Comparison of ENCODE assay signal across 8 cellular contexts in the genomic region with DNA sequence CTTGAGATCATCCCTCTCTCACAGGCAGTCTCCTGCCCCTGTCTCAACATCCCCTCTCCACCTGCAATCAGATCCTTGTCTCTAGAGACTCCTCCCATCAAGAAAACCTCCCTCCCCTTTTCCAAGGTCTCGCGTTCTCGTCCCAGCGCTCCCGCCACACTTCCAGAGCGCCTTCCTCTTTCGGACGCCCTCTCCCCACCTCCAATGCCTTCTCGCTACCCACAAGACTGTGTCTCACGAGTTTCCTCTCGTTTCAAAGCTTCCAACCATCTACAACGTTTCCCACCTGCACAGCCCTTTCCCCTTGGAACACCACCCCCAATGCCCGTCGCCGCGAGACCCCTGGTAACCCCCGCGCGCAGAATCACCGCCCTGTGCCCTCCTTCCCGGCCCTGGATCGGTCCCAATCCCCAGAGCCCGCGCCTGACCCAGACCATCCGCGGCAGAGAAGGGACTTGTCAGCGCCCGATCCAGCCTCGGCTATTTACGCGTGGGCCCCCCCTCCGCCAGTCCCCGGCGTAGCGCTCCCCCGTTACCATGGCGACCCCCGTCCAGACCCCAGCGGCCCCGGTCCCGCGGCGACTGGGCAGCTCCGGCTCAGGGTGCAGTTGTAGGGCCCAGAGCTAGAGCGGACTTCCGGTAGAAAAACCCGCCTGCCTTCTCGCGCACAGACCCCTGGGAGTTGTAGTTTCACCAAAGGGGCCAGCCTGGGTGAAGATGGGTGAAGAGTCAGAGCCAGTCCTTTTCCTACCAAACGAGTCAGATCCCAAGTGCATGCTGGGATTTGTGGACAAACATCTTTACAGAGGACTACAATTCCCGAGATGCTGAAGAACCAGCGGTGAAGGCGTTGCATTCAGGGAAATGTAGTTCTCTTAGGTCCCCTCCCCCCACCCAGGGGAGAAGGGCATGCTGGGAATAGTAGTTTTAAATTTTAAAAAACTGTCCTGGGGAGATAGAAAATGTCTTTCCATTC. TPM values are rescaled to one million over a fixed set of nuclear protein-coding genes. Genes with fewer than 3 reads are reported as not detected.
DNase-seq lines count a peak whose midpoint lies in the region; ATAC-seq, FAIRE-seq and TF ChIP-seq lines count a peak whose summit lies in the region.

A gene (minus strand): TSS at position 619 of the 976 bp plus-strand sequence. CDS start 80 bp downstream, at position 539.

- H3K4me1 ChIP-seq in kidney (ENCODE audit: control insufficient read depth in 1 of 2, insufficient read depth in 1 of 2, low read depth in 1 of 2, low read length in 2 of 2): peaks cover 5 to 8% of the 10 kb centered on the region in 2 donors

- DNase-seq in AML-193 (lab: John Stamatoyannopoulos, UW): peak; percentile 95 to 97
- DNase-seq in NCI-H510A treated with DMSO at 0.1 percent for 48 hours (lab: John Stamatoyannopoulos, UW): peak; percentile 96
- DNase-seq in activated CD4-positive, alpha-beta T cell treated with anti-CD3 and anti-CD28 coated beads for 24 hours (ENCODE audit: low read depth in 2 of 2): peak; percentile 84
- peak; percentile 94 for DNase-seq in chondrocyte (ENCODE audit: low spot score)
- DNase-seq in kidney: peak; percentile 98
- peak; percentile 94 for DNase-seq in stimulated activated CD4-positive, alpha-beta T cell treated with anti-CD3 and anti-CD28 coated beads, Interleukin-15, amount 100 ng/mL, for 24 hours

- H3K9me3 Mint-ChIP-seq in chondrocyte (ENCODE audit: low read depth): no peaks in the 10 kb centered on the region

- intact Hi-C loops in kidney (cut with DNase I): no loop called here

- peak within 1 kb of the TSS; percentile 87 to 89 for H3K27ac ChIP-seq in kidney (ENCODE audit: low read depth in 2 of 2, low read length in 2 of 2)

- TF ChIP-seq POLR2A in GM19193 (IDR thresholded peaks at IDR 0.05; ENCODE audit: extremely low read depth, insufficient read depth, insufficient read length): peak; percentile 79

- TF ChIP-seq CTCF in chondrocyte (IDR thresholded peaks at IDR 0.05) (no peak), kidney (IDR thresholded peaks at IDR 0.05; ENCODE audit: borderline replicate concordance, extremely low read depth, insufficient read depth) (no peak)

- peak within 1 kb of the TSS; percentile 52 to 74 for H3K9ac ChIP-seq in kidney (ENCODE audit: low read length in 2 of 2)

- H3K9me3 ChIP-seq in kidney (ENCODE audit: control insufficient read depth in 1 of 2, low read length in 2 of 2): no peaks in the 10 kb centered on the region

- no peaks in the 10 kb centered on the region for H3K27me3 Mint-ChIP-seq in chondrocyte (ENCODE audit: low read depth)

- H3K4me3 Mint-ChIP-seq in chondrocyte (ENCODE audit: unreplicated experiment): peak within 1 kb of the TSS; percentile 84

- peaks cover 0 to 2% of the 10 kb centered on the region in 2 donors for H3K36me3 ChIP-seq in kidney (ENCODE audit: control insufficient read depth in 1 of 2, insufficient read depth in 2 of 2, low read length in 2 of 2)

- peak within 1 kb of the TSS; percentile 72 to 87 for H3K4me3 ChIP-seq in kidney (ENCODE audit: low read length in 2 of 2)

- peak within 1 kb of the TSS; percentile 96 for H3K27ac Mint-ChIP-seq in chondrocyte (ENCODE audit: unreplicated experiment)

- H3K36me3 Mint-ChIP-seq in chondrocyte (ENCODE audit: low read depth): peaks cover 5% of the 10 kb centered on the region

- ATAC-seq in HG03439 (IDR thresholded peaks at IDR 0.05; ENCODE audit: unreplicated experiment): peak; percentile 90

- H3K4me1 Mint-ChIP-seq in chondrocyte (ENCODE audit: low read depth): peaks cover 20% of the 10 kb centered on the region

- FAIRE-seq in kidney (lab: Jason Lieb, UNC): peak; percentile 96

RNA-seq across cellular contexts. Expression of the gene that starts here (rescaled TPM):
- 168 to 189 TPM (median 173 TPM) in 3 replicates for total RNA-seq in chondrocyte
- total RNA-seq in kidney: 105 TPM
- polyA plus RNA-seq in kidney (ENCODE audit: insufficient read depth, low read depth, low replicate concordance): 226 TPM

Comparison
In these comparisons a context has a peak if more than half of its experiments do, and no peak if none do; other contexts are left out.
1. Peak in every context shown above with its lines: DNase-seq, ATAC-seq, H3K4me3 ChIP-seq and H3K27ac ChIP-seq.